Comparison of ENCODE assay signal across 7 cellular contexts in the genomic region with DNA sequence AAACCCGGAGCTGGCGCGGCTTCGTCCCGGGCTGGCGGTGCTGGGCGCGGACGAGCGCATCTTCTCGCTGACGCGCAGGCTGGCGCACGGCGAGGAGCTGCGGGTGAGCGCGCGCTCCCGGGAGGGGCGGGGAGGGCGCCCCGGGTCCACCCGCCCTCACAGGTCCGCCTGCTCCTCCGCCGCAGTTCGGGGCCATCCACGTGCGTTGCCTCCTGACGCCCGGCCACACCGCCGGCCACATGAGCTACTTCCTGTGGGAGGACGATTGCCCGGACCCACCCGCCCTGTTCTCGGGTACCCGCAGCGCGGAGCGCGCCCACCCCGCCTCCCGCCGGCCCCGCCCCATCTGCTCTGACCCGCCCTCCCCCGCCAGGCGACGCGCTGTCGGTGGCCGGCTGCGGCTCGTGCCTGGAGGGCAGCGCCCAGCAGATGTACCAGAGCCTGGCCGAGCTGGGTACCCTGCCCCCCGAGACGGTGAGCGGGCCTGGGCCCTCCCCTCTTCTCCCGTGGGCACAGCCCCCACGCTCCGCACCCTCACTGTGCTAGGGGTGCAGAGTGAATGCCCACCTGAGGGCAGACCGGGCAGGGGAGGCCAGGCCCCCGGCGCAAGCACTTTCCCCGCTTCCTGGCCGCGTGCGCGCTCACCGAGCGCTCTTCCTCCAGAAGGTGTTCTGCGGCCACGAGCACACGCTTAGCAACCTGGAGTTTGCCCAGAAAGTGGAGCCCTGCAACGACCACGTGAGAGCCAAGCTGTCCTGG. TPM values are rescaled to one million over a fixed set of nuclear protein-coding genes. Genes with fewer than 3 reads are reported as not detected.
A peak's percentile ranks its signal among the peaks of the same experiment; 100 is the strongest.
DNase-seq lines count a peak whose midpoint lies in the region; ATAC-seq and TF ChIP-seq lines count a peak whose summit lies in the region.

No MANE protein-coding gene starts in this region.

- peak; percentile 97 for DNase-seq in RPMI8226
- peak; percentile 75 for DNase-seq in activated naive CD8-positive, alpha-beta T cell treated with anti-CD3 and anti-CD28 coated beads for 36 hours
- peak in 36 of 42 donors; percentile 48 to 84 (median 72) for DNase-seq in head of caudate nucleus
- DNase-seq in pons (ENCODE audit: low spot score), result peak; percentile 54
- DNase-seq in mesenteric fat pad (ENCODE audit: low spot score), result no peak

- intact Hi-C loops in head of caudate nucleus (cut with DNase I), result no loop called here

- H3K27ac Mint-ChIP-seq in activated naive CD8-positive, alpha-beta T cell treated with anti-CD3 and anti-CD28 coated beads for 36 hours, result no peak overlapping the region

- H3K4me1 Mint-ChIP-seq in activated naive CD8-positive, alpha-beta T cell treated with anti-CD3 and anti-CD28 coated beads for 36 hours, result peaks cover 3% of the 10 kb centered on the region

- peak; percentile 36 for ATAC-seq in HG03432 (IDR thresholded peaks at IDR 0.05; ENCODE audit: unreplicated experiment)

- H3K36me3 Mint-ChIP-seq in activated naive CD8-positive, alpha-beta T cell treated with anti-CD3 and anti-CD28 coated beads for 36 hours, result no peaks in the 10 kb centered on the region

- no peaks in the 10 kb centered on the region for H3K9me3 Mint-ChIP-seq in activated naive CD8-positive, alpha-beta T cell treated with anti-CD3 and anti-CD28 coated beads for 36 hours

- no peaks in the 10 kb centered on the region for H3K27me3 Mint-ChIP-seq in activated naive CD8-positive, alpha-beta T cell treated with anti-CD3 and anti-CD28 coated beads for 36 hours

- TF ChIP-seq CTCF in GM12875 (IDR thresholded peaks at IDR 0.05; ENCODE audit: borderline replicate concordance, insufficient read depth, low read depth, low read length), result no peak

- H3K4me3 ChIP-seq in GM12875 (ENCODE audit: low read depth, low read length), result peak overlapping the region; percentile 59

- peak overlapping the region; percentile 65 for H3K4me3 Mint-ChIP-seq in activated naive CD8-positive, alpha-beta T cell treated with anti-CD3 and anti-CD28 coated beads for 36 hours

RNA-seq across cellular contexts. Expression of gene HAGHL, which starts 1.4 kb away (rescaled TPM):
- 10 to 100 TPM; 22.9 to 24.4 TPM for total RNA-seq in activated naive CD8-positive, alpha-beta T cell treated with anti-CD3 and anti-CD28 coated beads for 36 hours
- total RNA-seq in mesenteric fat pad, result 7.4 TPM

RNA-seq across cellular contexts. Expression of gene CCDC78, which starts 2.1 kb away (rescaled TPM):
- total RNA-seq in activated naive CD8-positive, alpha-beta T cell treated with anti-CD3 and anti-CD28 coated beads for 36 hours, result 1 to 10 TPM; 6.5 to 8.1 TPM
- 1.0 TPM for total RNA-seq in mesenteric fat pad

RNA-seq across cellular contexts. Expression of gene ANTKMT, which starts 7.4 kb away (rescaled TPM):
- 10 to 100 TPM; 37.3 to 40.1 TPM for total RNA-seq in activated naive CD8-positive, alpha-beta T cell treated with anti-CD3 and anti-CD28 coated beads for 36 hours
- 30.9 TPM for total RNA-seq in mesenteric fat pad

RNA-seq across cellular contexts. Expression of gene CIAO3, which starts 12.5 kb away (rescaled TPM):
- 10 to 100 TPM; 18.3 to 19.8 TPM for total RNA-seq in activated naive CD8-positive, alpha-beta T cell treated with anti-CD3 and anti-CD28 coated beads for 36 hours
- 21.0 TPM for total RNA-seq in mesenteric fat pad

RNA-seq across cellular contexts. Expression of gene METRN, which starts 13.4 kb away (rescaled TPM):
- total RNA-seq in activated naive CD8-positive, alpha-beta T cell treated with anti-CD3 and anti-CD28 coated beads for 36 hours, result 10 to 100 TPM; 22.3 to 25.3 TPM
- total RNA-seq in mesenteric fat pad, result 30.3 TPM
